In the genomic region with DNA sequence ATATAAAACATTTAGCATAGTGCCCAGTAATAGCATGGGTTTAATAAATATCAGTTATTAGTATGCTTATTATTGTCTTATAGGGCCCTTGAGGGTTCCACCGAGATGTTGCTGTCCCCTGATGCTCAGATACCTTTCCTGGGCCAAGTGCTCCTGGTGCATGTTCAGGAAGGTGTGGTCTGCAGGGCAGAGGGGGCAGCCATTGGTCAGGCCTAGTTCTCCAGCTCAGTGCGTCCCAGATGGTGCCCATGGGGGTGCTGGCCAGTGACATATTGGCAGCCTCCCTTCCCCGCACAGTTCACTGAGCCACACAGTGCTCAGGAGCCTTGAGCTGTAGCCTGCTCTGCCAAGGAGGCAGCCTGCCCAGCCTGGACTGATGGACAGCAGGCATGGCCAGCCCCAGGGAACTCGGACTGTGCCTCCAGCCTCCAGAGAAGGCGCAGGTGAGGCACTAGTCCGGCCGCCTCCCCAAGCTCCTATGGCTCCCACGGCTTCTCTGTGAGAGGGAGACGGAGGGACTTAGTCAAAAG, we compare ENCODE assay signal across 33 cellular contexts. TPM values are rescaled to one million over a fixed set of nuclear protein-coding genes. Genes with fewer than 3 reads are reported as not detected.
"Had no signal": no experiment of that assay in that cellular context is flagged by ENCODE, and none has a peak within 500 bp of the region (broad histone marks: within the 10 kb centered on the region; RNA-seq: fewer than 3 reads in every experiment).

No MANE protein-coding gene starts in this region.

- ATAC-seq: activated CD4-positive, CD25-positive, alpha-beta regulatory T cell treated with anti-CD3 and anti-CD28 coated beads, Interleukin-2, amount 50 U/mL, for 24 hours; activated CD8-positive, alpha-beta T cell treated with anti-CD3 and anti-CD28 coated beads for 36 hours; activated naive CD4-positive, alpha-beta T cell treated with anti-CD3 and anti-CD28 coated beads, Interleukin-2, amount 50 U/mL, for 72 hours; activated T-cell treated with anti-CD3 and anti-CD28 coated beads, Interleukin-2, amount 50 U/mL, for 72 hours; foreskin keratinocyte; gastrocnemius medialis; heart left ventricle; T-helper 17 cell had no signal

- H3K36me3 ChIP-seq: ascending aorta, breast epithelium, cardiac muscle cell, colonic mucosa, esophagus muscularis mucosa, gastrocnemius medialis, heart left ventricle, WERI-Rb-1 had no signal

- H3K4me1 ChIP-seq: ascending aorta, breast epithelium, colonic mucosa, esophagus muscularis mucosa, foreskin keratinocyte, gastrocnemius medialis had no signal

- H3K9me3 ChIP-seq: ascending aorta, breast epithelium, colonic mucosa, esophagus muscularis mucosa, gastrocnemius medialis had no signal

- DNase-seq: activated B cell treated with CpG ODN at 0.5 μM for 24 hours; activated CD4-positive, alpha-beta T cell treated with anti-CD3 and anti-CD28 coated beads for 48 hours; activated CD4-positive, alpha-beta T cell treated with anti-CD3 and anti-CD28 coated beads, Interleukin-2, amount 50 U/mL, for 1 hour; activated CD4-positive, alpha-beta T cell treated with anti-CD3 and anti-CD28 coated beads, Interleukin-2, amount 50 U/mL, for 48 hours; activated CD8-positive, alpha-beta memory T cell treated with anti-CD3 and anti-CD28 coated beads for 24 hours; activated CD8-positive, alpha-beta memory T cell treated with anti-CD3 and anti-CD28 coated beads, Interleukin-2, amount 50 U/mL, for 4 hours; activated CD8-positive, alpha-beta T cell treated with anti-CD3 and anti-CD28 coated beads for 36 hours; activated gamma-delta T cell; activated naive CD4-positive, alpha-beta T cell; activated naive CD4-positive, alpha-beta T cell treated with anti-CD3 and anti-CD28 coated beads, Interleukin-2, amount 10 ng/mL, durations not matched to agents 7 days and 5 days; activated naive CD8-positive, alpha-beta T cell treated with anti-CD3 and anti-CD28 coated beads, Interleukin-2, amount 10 ng/mL, durations not matched to agents 7 days and 5 days; activated T-cell treated with anti-CD3 and anti-CD28 coated beads for 4 hours; activated T-cell treated with anti-CD3 and anti-CD28 coated beads, Interleukin-2, amount 50 U/mL, for 24 hours; activated T-cell treated with anti-CD3 and anti-CD28 coated beads, Interleukin-2, amount 50 U/mL, for 72 hours; central memory CD4-positive, alpha-beta T cell; colonic mucosa; effector memory CD4-positive, alpha-beta T cell; erythroblast; foreskin keratinocyte; gastrocnemius medialis; glutamatergic neuron; heart left ventricle; T-helper 1 cell; T-helper 17 cell; T1000; WERI-Rb-1 had no signal

- H3K27me3 ChIP-seq: ascending aorta, colonic mucosa had no signal

- H3K27ac ChIP-seq: ascending aorta, breast epithelium, cardiac muscle cell, colonic mucosa, esophagus muscularis mucosa, foreskin keratinocyte, gastrocnemius medialis, heart left ventricle, WERI-Rb-1 had no signal

- H3K4me3 ChIP-seq: ascending aorta, breast epithelium, cardiac muscle cell, colonic mucosa, esophagus muscularis mucosa, gastrocnemius medialis, heart left ventricle had no signal

RNA-seq across cellular contexts. Expression of gene GRIN2A, which starts 7.7 kb away (rescaled TPM):
- total RNA-seq: activated CD8-positive, alpha-beta T cell treated with anti-CD3 and anti-CD28 coated beads for 36 hours; activated naive CD4-positive, alpha-beta T cell treated with anti-CD3 and anti-CD28 coated beads, Interleukin-2, amount 50 U/mL, for 72 hours; activated naive CD8-positive, alpha-beta T cell treated with anti-CD3 and anti-CD28 coated beads, Interleukin-2, amount 10 ng/mL, durations not matched to agents 7 days and 5 days; activated T-cell treated with anti-CD3 and anti-CD28 coated beads, Interleukin-2, amount 50 U/mL, for 72 hours; dermis microvascular lymphatic vessel endothelial cell; foreskin keratinocyte; T-helper 17 cell had no signal
- polyA plus RNA-seq: foreskin keratinocyte had no signal
